ENCODE assay signal across 8 cellular contexts in genomic region chr5:57298985-57299491, GRCh38.
DNase-seq lines count a peak whose midpoint lies in the region; ATAC-seq and TF ChIP-seq lines count a peak whose summit lies in the region.

No MANE protein-coding gene starts in this region.

- H3K9me2 ChIP-seq in SU-DHL-6 (replicated peaks; ENCODE audit: insufficient read depth, low read length), result no peaks in the 10 kb centered on the region

- H4K20me1 ChIP-seq in SU-DHL-6 (ENCODE audit: low read depth, low read length), result no peaks in the 10 kb centered on the region

- H3K36me3 ChIP-seq in MG63 (no peaks in the 10 kb centered on the region), SU-DHL-6 (ENCODE audit: low read length) (no peaks in the 10 kb centered on the region), gastrocnemius medialis (no peaks in the 10 kb centered on the region)

- TF ChIP-seq CTCF in AG09319 (IDR thresholded peaks at IDR 0.05; ENCODE audit: low read depth, low read length) (peak; percentile 35), SU-DHL-6 (IDR thresholded peaks at IDR 0.05; ENCODE audit: insufficient read depth, low read length, poor library complexity, severe bottlenecking) (peak; percentile 42), gastrocnemius medialis (IDR thresholded peaks at IDR 0.05 in 4 of 5, conservative IDR thresholded peaks at IDR 0.05 in 1 of 5) (peak; percentile 47 to 73 (median 55))

- TF ChIP-seq POLR2A in gastrocnemius medialis (IDR thresholded peaks at IDR 0.05), result no peak

- H3K27me3 ChIP-seq in MG63 (no peaks in the 10 kb centered on the region), SU-DHL-6 (ENCODE audit: low read length) (no peaks in the 10 kb centered on the region), gastrocnemius medialis (no peaks in the 10 kb centered on the region)

- peak overlapping the region; percentile 47 for H2AFZ ChIP-seq in SU-DHL-6 (ENCODE audit: low read depth, low read length, severe bottlenecking)

- H3K27ac ChIP-seq in SU-DHL-6 (ENCODE audit: low read depth, low read length) (no peak overlapping the region), gastrocnemius medialis (no peak overlapping the region)

- DNase-seq in AG09319 (ENCODE audit: extremely low read depth, low read depth) (peak; percentile 61), MG63 (peak; percentile 12), astrocyte of the hippocampus (ENCODE audit: low read depth, low spot score) (peak; percentile 94), hepatic stellate cell (ENCODE audit: low spot score) (peak; percentile 16), gastrocnemius medialis (no peak), ACHN (no peak)

- intact Hi-C loops in gastrocnemius medialis (cut with DNase I; ENCODE audit: low total_unique reads), result loop anchor here (1.0 kb wide), 1 partner anchor 1161 kb away; the partner anchor contains the start of gene PLK2

- ATAC-seq in GM18511 (IDR thresholded peaks at IDR 0.05; ENCODE audit: unreplicated experiment) (peak; percentile 50), gastrocnemius medialis (peak; percentile 23 to 82)

- in situ Hi-C loops in gastrocnemius medialis (cut with MboI; ENCODE audit: low sequenced_read_pairs in 4 of 4), result loop anchor here in 3 of 4 donors (5.0 to 25.0 kb wide), 3 partner anchors 463 to 1168 kb away; partner anchors contain the start of gene PLK2 (in 1 of the 3)
- in situ Hi-C loops in ACHN (cut with HindIII; ENCODE audit: low pct_ligation_motif_present, low pct_unique_long_range_greater_than_20kb, low sequenced_read_pairs), result no loop called here

- no peak overlapping the region for H3K4me2 ChIP-seq in SU-DHL-6 (ENCODE audit: low read depth, low read length, poor library complexity, severe bottlenecking)

- H3F3A ChIP-seq in SU-DHL-6 (ENCODE audit: insufficient read depth), result no peaks in the 10 kb centered on the region

- H3K79me2 ChIP-seq in SU-DHL-6 (ENCODE audit: insufficient read depth, low read length), result no peaks in the 10 kb centered on the region

- H3K9me3 ChIP-seq in MG63, result no peaks in the 10 kb centered on the region
- no peaks in the 10 kb centered on the region for H3K9me3 ChIP-seq in SU-DHL-6 (ENCODE audit: insufficient read depth, low read length)
- H3K9me3 ChIP-seq in gastrocnemius medialis, result no peaks in the 10 kb centered on the region

- peaks cover 2 to 6% of the 10 kb centered on the region in 2 donors for H3K4me1 ChIP-seq in gastrocnemius medialis

- H3K4me3 ChIP-seq in MG63, result no peak overlapping the region
- H3K4me3 ChIP-seq in SU-DHL-6 (ENCODE audit: insufficient read depth, low read length, poor library complexity, severe bottlenecking), result no peak overlapping the region
- peak overlapping the region in 1 of 4 donors; percentile 14 for H3K4me3 ChIP-seq in gastrocnemius medialis

- H3K9ac ChIP-seq in SU-DHL-6 (ENCODE audit: low read length), result no peak overlapping the region

Comparison
In these comparisons a context has a peak if more than half of its experiments do, and no peak if none do; other contexts are left out.
1. DNase-seq: peak in AG09319 (single experiment), MG63 (single experiment), astrocyte of the hippocampus (single experiment) and hepatic stellate cell (single experiment); none in gastrocnemius medialis (0 of 2) and ACHN (single experiment).
2. Peak in every context shown above with its lines, with median percentiles within 50 percentile points of each other: CTCF ChIP-seq.